Comparison of ENCODE assay signal across 5 cellular contexts in the genomic region with DNA sequence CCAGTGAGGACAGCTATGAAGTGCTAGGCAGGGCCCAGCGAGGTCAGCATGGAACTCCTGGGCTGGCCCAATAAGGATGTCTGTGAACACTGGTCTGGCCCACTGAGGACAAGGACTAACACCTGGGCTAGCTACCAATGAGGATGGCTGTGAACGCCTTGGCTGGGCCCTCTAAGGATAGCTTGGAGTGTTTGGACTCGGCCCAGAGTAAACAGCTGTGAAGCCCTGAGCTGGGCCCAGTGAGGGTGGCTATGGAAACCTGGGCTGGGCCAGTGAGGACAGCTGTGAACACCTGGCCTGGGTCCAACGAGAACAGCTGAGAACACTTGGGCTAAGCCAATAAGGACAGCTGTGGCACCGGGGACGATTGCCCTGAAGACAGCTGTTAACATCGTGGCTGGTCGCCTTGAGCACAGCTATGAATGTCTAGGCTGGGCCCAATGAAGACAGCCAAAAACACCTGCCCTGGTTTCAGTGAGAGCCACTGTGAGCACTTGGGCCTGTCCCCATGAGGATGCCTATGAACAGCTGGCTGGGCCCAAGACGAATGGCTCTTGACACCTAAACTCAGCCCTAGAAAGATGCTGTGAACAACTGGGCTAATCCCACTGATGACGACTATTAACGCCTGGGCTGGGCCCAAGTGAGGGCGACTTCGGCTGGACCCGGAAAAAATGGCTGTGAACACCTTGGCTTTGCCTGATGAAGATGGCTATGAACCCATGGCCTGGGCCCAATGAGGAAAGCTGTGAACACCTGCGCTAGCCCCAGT. TPM values are rescaled to one million over a fixed set of nuclear protein-coding genes. Genes with fewer than 3 reads are reported as not detected.
"Had no signal": no experiment of that assay in that cellular context is flagged by ENCODE, and none has a peak within 500 bp of the region (broad histone marks: within the 10 kb centered on the region; RNA-seq: fewer than 3 reads in every experiment).

No MANE protein-coding gene starts in this region.

RNA-seq across cellular contexts. Expression of a gene that starts 18.8 kb away (rescaled TPM):
- total RNA-seq: HepG2, IMR-90, M059J, PC-3, SJSA1 had no signal
- polyA plus RNA-seq: HepG2, IMR-90 had no signal
